In genomic region chr3:195093731-195094130, GRCh38 we compare ENCODE assay signal across 15 cellular contexts.
A peak's percentile ranks its signal among the peaks of the same experiment; 100 is the strongest.
DNase-seq lines count a peak whose midpoint lies in the region; ATAC-seq and TF ChIP-seq lines count a peak whose summit lies in the region.
"Had no signal": no experiment of that assay in that cellular context is flagged by ENCODE, and none has a peak within 500 bp of the region (broad histone marks: within the 10 kb centered on the region; RNA-seq: fewer than 3 reads in every experiment).

No MANE protein-coding gene starts in this region.

- H3K27me3 ChIP-seq in left ventricle myocardium inferior (ENCODE audit: low read depth): no peaks in the 10 kb centered on the region
- no peaks in the 10 kb centered on the region for H3K27me3 ChIP-seq in upper lobe of right lung
- H3K27me3 ChIP-seq: esophagus squamous epithelium, pancreas had no signal

- peak overlapping the region; percentile 85 for H3K27ac Mint-ChIP-seq in glutamatergic neuron (ENCODE audit: unreplicated experiment)
- H3K27ac Mint-ChIP-seq: activated naive CD4-positive, alpha-beta T cell treated with anti-CD3 and anti-CD28 coated beads, Interleukin-2, amount 50 U/mL, for 72 hours had no signal

- H3K36me3 ChIP-seq in left ventricle myocardium inferior (no peaks in the 10 kb centered on the region), upper lobe of right lung (no peaks in the 10 kb centered on the region)
- H3K36me3 ChIP-seq: esophagus squamous epithelium, HAP-1, pancreas had no signal

- H3K27ac ChIP-seq in left ventricle myocardium inferior (replicated peaks): no peak overlapping the region
- no peak overlapping the region for H3K27ac ChIP-seq in upper lobe of right lung
- H3K27ac ChIP-seq: esophagus squamous epithelium, KMS-11, pancreas had no signal

- H3K27me3 Mint-ChIP-seq in glutamatergic neuron (ENCODE audit: unreplicated experiment): no peaks in the 10 kb centered on the region

- intact Hi-C loops in left ventricle myocardium inferior (cut with micrococcal nuclease): no loop called here
- intact Hi-C loops in cardiac septum (cut with DNase I): no loop called here
- intact Hi-C loops in upper lobe of right lung (cut with DNase I): no loop called here

- no peak overlapping the region for H3K4me3 Mint-ChIP-seq in glutamatergic neuron (ENCODE audit: unreplicated experiment)

- no peaks in the 10 kb centered on the region for H3K9me3 ChIP-seq in left ventricle myocardium inferior (replicated peaks)
- H3K9me3 ChIP-seq in upper lobe of right lung: no peaks in the 10 kb centered on the region
- H3K9me3 ChIP-seq: esophagus squamous epithelium, HAP-1, pancreas had no signal

- TF ChIP-seq CTCF in left ventricle myocardium inferior (IDR thresholded peaks at IDR 0.05; ENCODE audit: borderline replicate concordance) (no peak), glutamatergic neuron (IDR thresholded peaks at IDR 0.05; ENCODE audit: partially characterized antibody, unreplicated experiment) (no peak), upper lobe of right lung (IDR thresholded peaks at IDR 0.05) (no peak)

- ATAC-seq in HG03175 (IDR thresholded peaks at IDR 0.05; ENCODE audit: unreplicated experiment) (peak; percentile 19), upper lobe of right lung (no peak)
- ATAC-seq: activated naive CD4-positive, alpha-beta T cell treated with anti-CD3 and anti-CD28 coated beads, Interleukin-2, amount 50 U/mL, for 72 hours had no signal

- peak; percentile 6 for DNase-seq in left ventricle myocardium inferior
- no peak for DNase-seq in cardiac septum (ENCODE audit: low spot score)
- DNase-seq in glutamatergic neuron: no peak
- peak; percentile 44 for DNase-seq in upper lobe of right lung
- no peak for DNase-seq in epidermal melanocyte (ENCODE audit: insufficient read length, low spot score)
- no peak for DNase-seq in middle frontal gyrus (ENCODE audit: extremely low spot score, low spot score)
- no peak for DNase-seq in ecto neural progenitor cell (ENCODE audit: low spot score)
- DNase-seq: cerebellar nuclear complex, esophagus squamous epithelium, NCI-H187 had no signal

- H3K4me1 ChIP-seq in left ventricle myocardium inferior (peaks cover 18% of the 10 kb centered on the region), upper lobe of right lung (no peaks in the 10 kb centered on the region)
- H3K4me1 ChIP-seq: HAP-1, pancreas had no signal

- peaks cover 8% of the 10 kb centered on the region for H3K9me3 Mint-ChIP-seq in glutamatergic neuron (ENCODE audit: unreplicated experiment)
- H3K9me3 Mint-ChIP-seq: activated naive CD4-positive, alpha-beta T cell treated with anti-CD3 and anti-CD28 coated beads, Interleukin-2, amount 50 U/mL, for 72 hours had no signal

- no peaks in the 10 kb centered on the region for H3K36me3 Mint-ChIP-seq in glutamatergic neuron (ENCODE audit: unreplicated experiment)

- no peak overlapping the region for H3K4me3 ChIP-seq in left ventricle myocardium inferior
- H3K4me3 ChIP-seq in upper lobe of right lung: no peak overlapping the region
- H3K4me3 ChIP-seq: esophagus squamous epithelium, HAP-1, pancreas had no signal

- peaks cover 32% of the 10 kb centered on the region for H3K4me1 Mint-ChIP-seq in glutamatergic neuron (ENCODE audit: low read depth, unreplicated experiment)

Comparison
In these comparisons a context has a peak if more than half of its experiments do, and no peak if none do; other contexts are left out.
1. DNase-seq: peak in left ventricle myocardium inferior (single experiment) and upper lobe of right lung (single experiment); none in cardiac septum (single experiment), glutamatergic neuron (single experiment), epidermal melanocyte (single experiment), middle frontal gyrus (single experiment) and ecto neural progenitor cell (single experiment).